Comparison of ENCODE assay signal across 1 cellular context in genomic region chr19:45424191-45425058, GRCh38.
TF ChIP-seq lines count a peak whose summit lies in the region.

No MANE protein-coding gene starts in this region.

TF ChIP-seq in HepG2, 621 proteins besides CTCF, POLR2A, EP300 and RAD21 (continues in another document):
- TF ChIP-seq ARID5B (CRISPR knock-in tag; IDR thresholded peaks at IDR 0.05) = peak; percentile 23; the same call in 1 of the 2 replicates
- TF ChIP-seq ZNF709 (CRISPR knock-in tag; IDR thresholded peaks at IDR 0.05) = peak; percentile 9; the same call in 1 of the 2 replicates
- peak; percentile 75; the same call in 1 of the 2 replicates for TF ChIP-seq ZNF557 (CRISPR knock-in tag; IDR thresholded peaks at IDR 0.05)
- TF ChIP-seq NONO (IDR thresholded peaks at IDR 0.05) = no peak
- TF ChIP-seq NONO (CRISPR knock-in tag; conservative IDR thresholded peaks at IDR 0.05) = no peak
- 0 out of 2 replicates have a peak, but pooled peaks have one; percentile 22 for TF ChIP-seq ZNF343 (CRISPR knock-in tag; IDR thresholded peaks at IDR 0.05)
- TF ChIP-seq ZMAT3 (CRISPR knock-in tag; conservative IDR thresholded peaks at IDR 0.05) = no peak
- peak; percentile 52 for TF ChIP-seq PHF8 (CRISPR knock-in tag; IDR thresholded peaks at IDR 0.05)
- peak; percentile 20; the same call in 1 of the 2 replicates for TF ChIP-seq ZNF670 (CRISPR knock-in tag; IDR thresholded peaks at IDR 0.05; ENCODE audit: borderline replicate concordance)
- TF ChIP-seq ZNF674 (CRISPR knock-in tag; IDR thresholded peaks at IDR 0.05; ENCODE audit: low read depth) = 0 out of 2 replicates have a peak, but pooled peaks have one; percentile 24
- no peak for TF ChIP-seq ZNF382 (CRISPR knock-in tag; IDR thresholded peaks at IDR 0.05; ENCODE audit: borderline replicate concordance)
- 0 out of 2 replicates have a peak, but pooled peaks have one; percentile 3 for TF ChIP-seq TGIF2 (CRISPR knock-in tag; IDR thresholded peaks at IDR 0.05)
- TF ChIP-seq, protein P1, sequence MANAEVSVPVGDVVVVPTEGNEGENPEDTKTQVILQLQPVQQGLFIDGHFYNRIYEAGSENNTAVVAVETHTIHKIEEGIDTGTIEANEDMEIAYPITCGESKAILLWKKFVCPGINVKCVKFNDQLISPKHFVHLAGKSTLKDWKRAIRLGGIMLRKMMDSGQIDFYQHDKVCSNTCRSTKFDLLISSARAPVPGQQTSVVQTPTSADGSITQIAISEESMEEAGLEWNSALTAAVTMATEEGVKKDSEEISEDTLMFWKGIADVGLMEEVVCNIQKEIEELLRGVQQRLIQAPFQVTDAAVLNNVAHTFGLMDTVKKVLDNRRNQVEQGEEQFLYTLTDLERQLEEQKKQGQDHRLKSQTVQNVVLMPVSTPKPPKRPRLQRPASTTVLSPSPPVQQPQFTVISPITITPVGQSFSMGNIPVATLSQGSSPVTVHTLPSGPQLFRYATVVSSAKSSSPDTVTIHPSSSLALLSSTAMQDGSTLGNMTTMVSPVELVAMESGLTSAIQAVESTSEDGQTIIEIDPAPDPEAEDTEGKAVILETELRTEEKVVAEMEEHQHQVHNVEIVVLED (CRISPR knock-in tag; IDR thresholded peaks at IDR 0.05; ENCODE audit: borderline replicate concordance) = no peak
- TF ChIP-seq POGK (CRISPR knock-in tag; conservative IDR thresholded peaks at IDR 0.05) = 0 out of 2 replicates have a peak, but pooled peaks have one; percentile 3
- peak; percentile 45; the same call in 1 of the 2 replicates for TF ChIP-seq GATAD2A (CRISPR knock-in tag; IDR thresholded peaks at IDR 0.05)
- TF ChIP-seq ZNF605 (CRISPR knock-in tag; IDR thresholded peaks at IDR 0.05) = 0 out of 2 replicates have a peak, but pooled peaks have one; percentile 25
- TF ChIP-seq, protein P2, sequence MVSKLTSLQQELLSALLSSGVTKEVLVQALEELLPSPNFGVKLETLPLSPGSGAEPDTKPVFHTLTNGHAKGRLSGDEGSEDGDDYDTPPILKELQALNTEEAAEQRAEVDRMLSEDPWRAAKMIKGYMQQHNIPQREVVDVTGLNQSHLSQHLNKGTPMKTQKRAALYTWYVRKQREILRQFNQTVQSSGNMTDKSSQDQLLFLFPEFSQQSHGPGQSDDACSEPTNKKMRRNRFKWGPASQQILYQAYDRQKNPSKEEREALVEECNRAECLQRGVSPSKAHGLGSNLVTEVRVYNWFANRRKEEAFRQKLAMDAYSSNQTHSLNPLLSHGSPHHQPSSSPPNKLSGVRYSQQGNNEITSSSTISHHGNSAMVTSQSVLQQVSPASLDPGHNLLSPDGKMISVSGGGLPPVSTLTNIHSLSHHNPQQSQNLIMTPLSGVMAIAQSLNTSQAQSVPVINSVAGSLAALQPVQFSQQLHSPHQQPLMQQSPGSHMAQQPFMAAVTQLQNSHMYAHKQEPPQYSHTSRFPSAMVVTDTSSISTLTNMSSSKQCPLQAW (CRISPR knock-in tag; IDR thresholded peaks at IDR 0.05) = 0 out of 2 replicates have a peak, but pooled peaks have one; percentile 13
- 0 out of 2 replicates have a peak, but pooled peaks have one; percentile 9 for TF ChIP-seq HBP1 (CRISPR knock-in tag; IDR thresholded peaks at IDR 0.05; ENCODE audit: low read depth)
- TF ChIP-seq, protein P3, sequence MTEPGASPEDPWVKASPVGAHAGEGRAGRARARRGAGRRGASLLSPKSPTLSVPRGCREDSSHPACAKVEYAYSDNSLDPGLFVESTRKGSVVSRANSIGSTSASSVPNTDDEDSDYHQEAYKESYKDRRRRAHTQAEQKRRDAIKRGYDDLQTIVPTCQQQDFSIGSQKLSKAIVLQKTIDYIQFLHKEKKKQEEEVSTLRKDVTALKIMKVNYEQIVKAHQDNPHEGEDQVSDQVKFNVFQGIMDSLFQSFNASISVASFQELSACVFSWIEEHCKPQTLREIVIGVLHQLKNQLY (CRISPR knock-in tag; IDR thresholded peaks at IDR 0.05) = 0 out of 2 replicates have a peak, but pooled peaks have one; percentile 22
- 0 out of 2 replicates have a peak, but pooled peaks have one; percentile 10 for TF ChIP-seq ARID2 (CRISPR knock-in tag; IDR thresholded peaks at IDR 0.05; ENCODE audit: borderline replicate concordance)
- peak; percentile 96 for TF ChIP-seq FOSL2 (CRISPR knock-in tag; IDR thresholded peaks at IDR 0.05)
- 0 out of 2 replicates have a peak, but pooled peaks have one; percentile 11 for TF ChIP-seq ZNF337 (CRISPR knock-in tag; IDR thresholded peaks at IDR 0.05; ENCODE audit: borderline replicate concordance, low read depth)
- peak; percentile 90 for TF ChIP-seq ELF3 (CRISPR knock-in tag; IDR thresholded peaks at IDR 0.05)
- peak; percentile 98 for TF ChIP-seq ETV5 (CRISPR knock-in tag; IDR thresholded peaks at IDR 0.05; ENCODE audit: borderline replicate concordance)
- TF ChIP-seq ZNF441 (CRISPR knock-in tag; IDR thresholded peaks at IDR 0.05; ENCODE audit: borderline replicate concordance) = 0 out of 2 replicates have a peak, but pooled peaks have one; percentile 8
- peak; percentile 73; the same call in 1 of the 2 replicates for TF ChIP-seq MAZ (IDR thresholded peaks at IDR 0.05; ENCODE audit: borderline replicate concordance, low read depth, low read length)
- no peak; the same call in 1 of the 2 replicates for TF ChIP-seq MAZ (CRISPR knock-in tag; IDR thresholded peaks at IDR 0.05; ENCODE audit: low read depth)
- peak; percentile 40; the same call in 1 of the 2 replicates for TF ChIP-seq LBX2 (CRISPR knock-in tag; IDR thresholded peaks at IDR 0.05; ENCODE audit: borderline replicate concordance)
- TF ChIP-seq, protein P4, sequence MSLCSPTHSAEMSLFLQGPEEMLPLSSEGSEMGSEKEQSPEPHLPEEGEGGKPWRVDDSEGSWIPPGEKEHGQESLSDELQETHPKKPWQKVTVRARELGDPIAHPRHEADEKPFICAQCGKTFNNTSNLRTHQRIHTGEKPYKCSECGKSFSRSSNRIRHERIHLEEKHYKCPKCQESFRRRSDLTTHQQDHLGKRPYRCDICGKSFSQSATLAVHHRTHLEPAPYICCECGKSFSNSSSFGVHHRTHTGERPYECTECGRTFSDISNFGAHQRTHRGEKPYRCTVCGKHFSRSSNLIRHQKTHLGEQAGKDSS (CRISPR knock-in tag; IDR thresholded peaks at IDR 0.05; ENCODE audit: borderline replicate concordance, low read depth) = peak; percentile 35; the same call in 1 of the 2 replicates
- TF ChIP-seq JUNB (CRISPR knock-in tag; IDR thresholded peaks at IDR 0.05; ENCODE audit: borderline replicate concordance) = peak; percentile 47; the same call in 1 of the 2 replicates
- TF ChIP-seq ZKSCAN8 (CRISPR knock-in tag; IDR thresholded peaks at IDR 0.05; ENCODE audit: borderline replicate concordance) = peak; percentile 77; the same call in 1 of the 2 replicates
- TF ChIP-seq DMTF1 (CRISPR knock-in tag; IDR thresholded peaks at IDR 0.05) = no peak
- TF ChIP-seq FOSL1 (CRISPR knock-in tag; IDR thresholded peaks at IDR 0.05; ENCODE audit: borderline replicate concordance) = peak; percentile 75
- peak; percentile 66; the same call in 1 of the 2 replicates for TF ChIP-seq ZNF501 (CRISPR knock-in tag; IDR thresholded peaks at IDR 0.05)
- TF ChIP-seq, protein P5, sequence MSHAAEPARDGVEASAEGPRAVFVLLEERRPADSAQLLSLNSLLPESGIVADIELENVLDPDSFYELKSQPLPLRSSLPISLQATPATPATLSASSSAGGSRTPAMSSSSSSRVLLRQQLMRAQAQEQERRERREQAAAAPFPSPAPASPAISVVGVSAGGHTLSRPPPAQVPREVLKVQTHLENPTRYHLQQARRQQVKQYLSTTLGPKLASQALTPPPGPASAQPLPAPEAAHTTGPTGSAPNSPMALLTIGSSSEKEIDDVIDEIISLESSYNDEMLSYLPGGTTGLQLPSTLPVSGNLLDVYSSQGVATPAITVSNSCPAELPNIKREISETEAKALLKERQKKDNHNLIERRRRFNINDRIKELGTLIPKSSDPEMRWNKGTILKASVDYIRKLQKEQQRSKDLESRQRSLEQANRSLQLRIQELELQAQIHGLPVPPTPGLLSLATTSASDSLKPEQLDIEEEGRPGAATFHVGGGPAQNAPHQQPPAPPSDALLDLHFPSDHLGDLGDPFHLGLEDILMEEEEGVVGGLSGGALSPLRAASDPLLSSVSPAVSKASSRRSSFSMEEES (CRISPR knock-in tag; IDR thresholded peaks at IDR 0.05) = peak; percentile 21; the same call in 1 of the 2 replicates
- peak; percentile 68 for TF ChIP-seq RBM22 (optimal IDR thresholded peaks at IDR 0.05; ENCODE audit: low read length)
- TF ChIP-seq ZNF574 (CRISPR knock-in tag; IDR thresholded peaks at IDR 0.05) = peak; percentile 86
